11 cellular contexts compared by ENCODE assay signal in genomic region chr3:133547432-133548041, GRCh38. TPM values are rescaled to one million over a fixed set of nuclear protein-coding genes. Genes with fewer than 3 reads are reported as not detected.
A peak's percentile ranks its signal among the peaks of the same experiment; 100 is the strongest.
DNase-seq lines count a peak whose midpoint lies in the region; ATAC-seq, FAIRE-seq and TF ChIP-seq lines count a peak whose summit lies in the region.
"Had no signal": no experiment of that assay in that cellular context is flagged by ENCODE, and none has a peak within 500 bp of the region (broad histone marks: within the 10 kb centered on the region; RNA-seq: fewer than 3 reads in every experiment).

No MANE protein-coding gene starts in this region.

- H3K4me1 Mint-ChIP-seq in stimulated activated naive B cell treated with anti-CD40 and anti-IgM and Interleukin-4, amounts not matched to agents 10 μg/mL and 1 μg/mL and 100 μg/mL, for 72 hours, result peaks cover 4 to 12% of the 10 kb centered on the region in 2 donors
- H3K4me1 Mint-ChIP-seq: T-helper 17 cell had no signal

- H3K27me3 ChIP-seq in pancreas, result no peaks in the 10 kb centered on the region

- H3K4me3 Mint-ChIP-seq in stimulated activated naive B cell treated with anti-CD40 and anti-IgM and Interleukin-4, amounts not matched to agents 10 μg/mL and 1 μg/mL and 100 μg/mL, for 72 hours, result no peak overlapping the region
- H3K4me3 Mint-ChIP-seq: T-helper 17 cell had no signal

- H3K9me3 ChIP-seq in SK-N-MC (ENCODE audit: low read depth, low read length) (no peaks in the 10 kb centered on the region), pancreas (no peaks in the 10 kb centered on the region)

- peak; percentile 86 for ATAC-seq in Right ventricle myocardium superior (ENCODE audit: poor library complexity)
- peak; percentile 93 to 98 (median 96) for ATAC-seq in pancreas
- no peak for ATAC-seq in stimulated activated naive B cell treated with anti-CD40 and anti-IgM and Interleukin-4, amounts not matched to agents 10 μg/mL and 1 μg/mL and 100 μg/mL, for 72 hours (replicated peaks)
- ATAC-seq: T-helper 17 cell had no signal

- intact Hi-C loops in Right ventricle myocardium superior (cut with DNase I) (no loop called here), pancreas (cut with DNase I) (no loop called here), lower leg skin (cut with DNase I; ENCODE audit: low total_unique reads) (no loop called here)

- H3K36me3 ChIP-seq in SK-N-MC (ENCODE audit: insufficient read depth, low read length), result no peaks in the 10 kb centered on the region
- H3K36me3 ChIP-seq in pancreas, result no peaks in the 10 kb centered on the region

- H3K27ac Mint-ChIP-seq in stimulated activated naive B cell treated with anti-CD40 and anti-IgM and Interleukin-4, amounts not matched to agents 10 μg/mL and 1 μg/mL and 100 μg/mL, for 72 hours, result no peak overlapping the region
- H3K27ac Mint-ChIP-seq: T-helper 17 cell had no signal

- H3K9ac ChIP-seq in SK-N-MC (ENCODE audit: insufficient read length), result no peak overlapping the region

- H3K4me1 ChIP-seq in pancreas, result peaks cover 0 to 15% (median 10%) of the 10 kb centered on the region in 3 donors

- whole genome bisulfite sequencing in pancreas, 2 donors, result 36 to 47% methylated on average over 3 of the region's 3 CpGs
- 44 to 57% methylated on average over 3 of the region's 3 CpGs for WGBS in lower leg skin, 2 donors

- peaks cover 0 to 3% of the 10 kb centered on the region in 2 donors for H3K36me3 Mint-ChIP-seq in stimulated activated naive B cell treated with anti-CD40 and anti-IgM and Interleukin-4, amounts not matched to agents 10 μg/mL and 1 μg/mL and 100 μg/mL, for 72 hours

- H3K9me3 Mint-ChIP-seq in stimulated activated naive B cell treated with anti-CD40 and anti-IgM and Interleukin-4, amounts not matched to agents 10 μg/mL and 1 μg/mL and 100 μg/mL, for 72 hours, result peaks cover 1 to 2% of the 10 kb centered on the region in 2 donors

- no peak for TF ChIP-seq POLR2A in lower leg skin (IDR thresholded peaks at IDR 0.05)

- no peak for FAIRE-seq in pancreas (lab: Jason Lieb, UNC)

- H3K4me3 ChIP-seq in SK-N-MC (no peak overlapping the region), pancreas (no peak overlapping the region), lower leg skin (ENCODE audit: low read depth, poor library complexity, severe bottlenecking) (no peak overlapping the region)

- H3K27ac ChIP-seq in SK-N-MC, result peak overlapping the region; percentile 33; the same call in 1 of the 2 replicates
- peak overlapping the region; percentile 13 to 79 (median 56) for H3K27ac ChIP-seq in pancreas

- DNase-seq in ELF-1 (ENCODE audit: low read depth, low spot score) (peak; percentile 61), SK-N-MC (ENCODE audit: low read depth, low spot score) (no peak), Right ventricle myocardium superior (no peak), pancreas (peak in 4 of 6 donors; percentile 67 to 78 (median 74)), NCI-H345 (lab: John Stamatoyannopoulos, UW) (no peak), lower leg skin (ENCODE audit: low spot score in 2 of 2) (no peak), NCI-H2081 (lab: John Stamatoyannopoulos, UW) (no peak)
- DNase-seq in stimulated activated naive B cell treated with anti-CD40 and anti-IgM and Interleukin-4, amounts not matched to agents 10 μg/mL and 1 μg/mL and 100 μg/mL, for 72 hours, result no peak
- DNase-seq: anterior cingulate cortex, midbrain, T-helper 17 cell had no signal

- peaks cover 0 to 3% of the 10 kb centered on the region in 2 donors for H3K27me3 Mint-ChIP-seq in stimulated activated naive B cell treated with anti-CD40 and anti-IgM and Interleukin-4, amounts not matched to agents 10 μg/mL and 1 μg/mL and 100 μg/mL, for 72 hours
- H3K27me3 Mint-ChIP-seq: T-helper 17 cell had no signal

- TF ChIP-seq CTCF in pancreas (IDR thresholded peaks at IDR 0.05), result no peak
- TF ChIP-seq CTCF in lower leg skin (IDR thresholded peaks at IDR 0.05), result no peak

RNA-seq across cellular contexts. Expression of gene CDV3, which starts 25.9 kb away (rescaled TPM):
- total RNA-seq in Right ventricle myocardium superior, result 145 TPM
- 10 to 100 TPM; 52.0 to 92.9 (median 85.5) TPM for total RNA-seq in pancreas
- 10 to 100 TPM; 27.6 to 38.4 TPM for polyA plus RNA-seq in pancreas
- 100 to 1,000 TPM in 2 of 4 donors, 10 to 100 TPM in 2; 84.1 to 113 (median 103) TPM for total RNA-seq in lower leg skin

Comparison
In these comparisons a context has a peak if more than half of its experiments do, and no peak if none do; other contexts are left out.
1. DNase-seq: peak in ELF-1 (single experiment) and pancreas (4 of 6); none in SK-N-MC (single experiment), Right ventricle myocardium superior (single experiment), stimulated activated naive B cell treated with anti-CD40 and anti-IgM and Interleukin-4, amounts not matched to agents 10 μg/mL and 1 μg/mL and 100 μg/mL, for 72 hours (single experiment), NCI-H345 (single experiment), lower leg skin (0 of 2) and NCI-H2081 (0 of 2).
2. ATAC-seq: peak in Right ventricle myocardium superior (single experiment) and pancreas (4 of 4); none in stimulated activated naive B cell treated with anti-CD40 and anti-IgM and Interleukin-4, amounts not matched to agents 10 μg/mL and 1 μg/mL and 100 μg/mL, for 72 hours (0 of 2).